In genomic region chr5:94577466-94578245, GRCh38 we compare ENCODE assay signal across 12 cellular contexts. TPM values are rescaled to one million over a fixed set of nuclear protein-coding genes. Genes with fewer than 3 reads are reported as not detected.
DNase-seq lines count a peak whose midpoint lies in the region; ATAC-seq and TF ChIP-seq lines count a peak whose summit lies in the region.
"Had no signal": no experiment of that assay in that cellular context is flagged by ENCODE, and none has a peak within 500 bp of the region (broad histone marks: within the 10 kb centered on the region; RNA-seq: fewer than 3 reads in every experiment).

No MANE protein-coding gene starts in this region.

- peak overlapping the region; percentile 55 for H3K27ac Mint-ChIP-seq in activated naive CD4-positive, alpha-beta T cell treated with anti-CD3 and anti-CD28 coated beads, Interleukin-2, amount 10 ng/mL, durations not matched to agents 7 days and 5 days
- H3K27ac Mint-ChIP-seq in activated naive CD4-positive, alpha-beta T cell treated with anti-CD3 and anti-CD28 coated beads for 36 hours = no peak overlapping the region
- no peak overlapping the region for H3K27ac Mint-ChIP-seq in nephron progenitor cell
- H3K27ac Mint-ChIP-seq: activated B cell treated with CpG ODN at 0.5 μM for 24 hours had no signal

- H3K4me3 Mint-ChIP-seq in activated naive CD4-positive, alpha-beta T cell treated with anti-CD3 and anti-CD28 coated beads, Interleukin-2, amount 10 ng/mL, durations not matched to agents 7 days and 5 days = peak overlapping the region; percentile 22
- H3K4me3 Mint-ChIP-seq in activated naive CD4-positive, alpha-beta T cell treated with anti-CD3 and anti-CD28 coated beads for 36 hours = no peak overlapping the region
- no peak overlapping the region for H3K4me3 Mint-ChIP-seq in nephron progenitor cell
- H3K4me3 Mint-ChIP-seq: activated B cell treated with CpG ODN at 0.5 μM for 24 hours had no signal

- no peaks in the 10 kb centered on the region for H3K27me3 Mint-ChIP-seq in activated naive CD4-positive, alpha-beta T cell treated with anti-CD3 and anti-CD28 coated beads, Interleukin-2, amount 10 ng/mL, durations not matched to agents 7 days and 5 days
- no peaks in the 10 kb centered on the region for H3K27me3 Mint-ChIP-seq in activated naive CD4-positive, alpha-beta T cell treated with anti-CD3 and anti-CD28 coated beads for 36 hours (ENCODE audit: low read depth)
- H3K27me3 Mint-ChIP-seq in nephron progenitor cell (ENCODE audit: low read depth, poor library complexity) = no peaks in the 10 kb centered on the region
- H3K27me3 Mint-ChIP-seq: activated B cell treated with CpG ODN at 0.5 μM for 24 hours had no signal

- no peak for DNase-seq in activated naive CD4-positive, alpha-beta T cell treated with anti-CD3 and anti-CD28 coated beads, Interleukin-2, amount 10 ng/mL, durations not matched to agents 7 days and 5 days
- no peak for DNase-seq in activated naive CD4-positive, alpha-beta T cell treated with anti-CD3 and anti-CD28 coated beads for 36 hours
- DNase-seq in Right ventricle myocardium superior = no peak
- no peak for DNase-seq in foreskin keratinocyte
- DNase-seq in epidermal melanocyte (ENCODE audit: insufficient read length, low spot score) = no peak
- DNase-seq in nephron progenitor cell = no peak
- DNase-seq: activated B cell treated with CpG ODN at 0.5 μM for 24 hours, caudate nucleus, GM23248, NCI-H226 had no signal

- peak; percentile 86 for ATAC-seq in HG02763 (IDR thresholded peaks at IDR 0.05; ENCODE audit: unreplicated experiment)
- ATAC-seq in Right ventricle myocardium superior (ENCODE audit: poor library complexity) = no peak
- no peak for ATAC-seq in foreskin keratinocyte

- peaks cover 48% of the 10 kb centered on the region for H3K4me1 Mint-ChIP-seq in activated naive CD4-positive, alpha-beta T cell treated with anti-CD3 and anti-CD28 coated beads, Interleukin-2, amount 10 ng/mL, durations not matched to agents 7 days and 5 days
- H3K4me1 Mint-ChIP-seq in activated naive CD4-positive, alpha-beta T cell treated with anti-CD3 and anti-CD28 coated beads for 36 hours (ENCODE audit: low read depth) = peaks cover 16% of the 10 kb centered on the region
- H3K4me1 Mint-ChIP-seq in nephron progenitor cell = no peaks in the 10 kb centered on the region

- CTCF ChIA-PET in activated naive CD4-positive, alpha-beta T cell treated with anti-CD3 and anti-CD28 coated beads, Interleukin-2, amount 10 ng/mL, durations not matched to agents 7 days and 5 days (lab: Charles Lee) = interaction anchor here (1.1 to 1.6 kb wide), 2 partner anchors 41 to 53 kb away, joined by 4 to 5 read pairs; partner anchors contain the start of genes KIAA0825 and SLF1
- CTCF ChIA-PET in activated naive CD4-positive, alpha-beta T cell treated with anti-CD3 and anti-CD28 coated beads for 36 hours (lab: Charles Lee) = no interaction called here

- H3K36me3 Mint-ChIP-seq in activated naive CD4-positive, alpha-beta T cell treated with anti-CD3 and anti-CD28 coated beads, Interleukin-2, amount 10 ng/mL, durations not matched to agents 7 days and 5 days = peaks cover 4% of the 10 kb centered on the region
- H3K36me3 Mint-ChIP-seq in activated naive CD4-positive, alpha-beta T cell treated with anti-CD3 and anti-CD28 coated beads for 36 hours (ENCODE audit: low read depth) = no peaks in the 10 kb centered on the region
- H3K36me3 Mint-ChIP-seq in nephron progenitor cell (ENCODE audit: low read depth) = no peaks in the 10 kb centered on the region

- intact Hi-C loops in activated naive CD4-positive, alpha-beta T cell treated with anti-CD3 and anti-CD28 coated beads for 36 hours (cut with micrococcal nuclease) = loop anchor here (5.0 kb wide), 1 partner anchor 215 kb away; no protein-coding TSS in a partner anchor
- intact Hi-C loops in Right ventricle myocardium superior (cut with DNase I) = no loop called here

- H3K27me3 ChIP-seq in foreskin keratinocyte = no peaks in the 10 kb centered on the region

- TF ChIP-seq CTCF in foreskin keratinocyte (conservative IDR thresholded peaks at IDR 0.05) = no peak
- TF ChIP-seq CTCF in nephron progenitor cell (IDR thresholded peaks at IDR 0.05) = no peak

- H3K27ac ChIP-seq in KOPT-K1 (ENCODE audit: low read depth, low read length, poor library complexity, severe bottlenecking) (peak overlapping the region; percentile 35), foreskin keratinocyte (no peak overlapping the region)
- H3K27ac ChIP-seq: GM23248 had no signal

- no peaks in the 10 kb centered on the region for H3K9me3 ChIP-seq in KOPT-K1 (ENCODE audit: insufficient read depth, low read length, poor library complexity, severe bottlenecking)

- H3K9me3 Mint-ChIP-seq in activated naive CD4-positive, alpha-beta T cell treated with anti-CD3 and anti-CD28 coated beads, Interleukin-2, amount 10 ng/mL, durations not matched to agents 7 days and 5 days = peaks cover 2% of the 10 kb centered on the region
- no peaks in the 10 kb centered on the region for H3K9me3 Mint-ChIP-seq in activated naive CD4-positive, alpha-beta T cell treated with anti-CD3 and anti-CD28 coated beads for 36 hours
- H3K9me3 Mint-ChIP-seq in nephron progenitor cell = no peaks in the 10 kb centered on the region
- H3K9me3 Mint-ChIP-seq: activated B cell treated with CpG ODN at 0.5 μM for 24 hours had no signal

- no peaks in the 10 kb centered on the region for H3K36me3 ChIP-seq in KOPT-K1 (ENCODE audit: insufficient read depth, low read length)

- H3K4me1 ChIP-seq in foreskin keratinocyte = peaks cover 23% of the 10 kb centered on the region

RNA-seq across cellular contexts. Expression of gene KIAA0825, which starts 40.7 kb away (rescaled TPM):
- under 1 TPM; 0.07 to 0.24 TPM for total RNA-seq in activated naive CD4-positive, alpha-beta T cell treated with anti-CD3 and anti-CD28 coated beads for 36 hours
- total RNA-seq in Right ventricle myocardium superior (1.5 TPM), foreskin keratinocyte (1.1 and 1.2 TPM in 2 replicates)
- 0.35 and 0.37 TPM in 2 replicates for polyA plus RNA-seq in foreskin keratinocyte

RNA-seq across cellular contexts. Expression of gene SLF1, which starts 40.8 kb away (rescaled TPM):
- 10 to 100 TPM; 12.4 to 12.8 TPM for total RNA-seq in activated naive CD4-positive, alpha-beta T cell treated with anti-CD3 and anti-CD28 coated beads for 36 hours
- total RNA-seq in Right ventricle myocardium superior = 9.0 TPM
- 8.8 and 10.5 TPM in 2 replicates for total RNA-seq in foreskin keratinocyte
- polyA plus RNA-seq in foreskin keratinocyte = 3.2 and 5.3 TPM in 2 replicates
